In the genomic region with DNA sequence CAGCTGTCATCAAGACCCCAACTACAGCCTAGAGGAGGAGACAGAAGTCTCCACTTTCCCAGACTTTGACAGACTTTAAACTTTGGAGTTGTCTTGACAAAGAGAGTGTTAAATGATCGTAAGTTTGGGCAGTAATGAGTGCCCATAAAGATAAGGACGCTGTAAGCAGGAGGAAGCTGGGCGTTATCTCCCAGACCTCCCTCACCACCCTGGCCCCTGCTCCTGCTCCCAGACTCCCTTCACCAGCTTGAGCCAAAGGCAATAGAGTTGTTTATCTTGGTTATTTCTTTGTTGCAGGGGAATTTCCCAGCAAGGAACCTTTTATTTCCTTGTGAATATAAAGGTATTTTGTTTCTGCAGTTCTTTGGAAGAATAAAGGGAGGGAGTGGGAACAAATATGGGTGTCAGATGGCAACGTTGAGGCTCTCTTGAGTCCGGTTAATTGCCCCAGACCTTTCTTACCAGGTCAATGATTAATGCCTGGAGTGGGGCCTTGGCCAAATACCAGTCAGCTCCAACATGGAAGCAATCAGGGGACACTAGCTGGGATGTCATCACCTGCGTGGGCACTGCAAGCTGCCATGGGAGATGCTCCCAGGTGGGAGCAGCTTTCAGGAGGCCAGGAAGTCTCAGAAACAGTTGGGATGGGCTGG, we compare ENCODE assay signal across 25 cellular contexts. TPM values are rescaled to one million over a fixed set of nuclear protein-coding genes. Genes with fewer than 3 reads are reported as not detected.
DNase-seq lines count a peak whose midpoint lies in the region; ATAC-seq and TF ChIP-seq lines count a peak whose summit lies in the region.
"Had no signal": no experiment of that assay in that cellular context is flagged by ENCODE, and none has a peak within 500 bp of the region (broad histone marks: within the 10 kb centered on the region; RNA-seq: fewer than 3 reads in every experiment).

No MANE protein-coding gene starts in this region.

- no peak overlapping the region for H2BK15ac ChIP-seq in mesenchymal stem cell (ENCODE audit: low read depth, poor library complexity, severe bottlenecking)

- no peaks in the 10 kb centered on the region for H3K79me1 ChIP-seq in mesenchymal stem cell (replicated peaks; ENCODE audit: low read length, poor library complexity, severe bottlenecking)

- no peak overlapping the region for H2BK12ac ChIP-seq in mesenchymal stem cell (ENCODE audit: low read length in 2 of 2)

- H4K8ac ChIP-seq in mesenchymal stem cell (ENCODE audit: low read length) = no peak overlapping the region

- no peak overlapping the region for H3K23ac ChIP-seq in mesenchymal stem cell (ENCODE audit: low read length in 2 of 2)

- H4K91ac ChIP-seq in mesenchymal stem cell (ENCODE audit: low read length) = no peak overlapping the region

- H2BK120ac ChIP-seq in mesenchymal stem cell (ENCODE audit: low read depth, low read length) = no peak overlapping the region

- H3K9me3 ChIP-seq in right cardiac atrium (ENCODE audit: control insufficient read depth, low read length) = no peaks in the 10 kb centered on the region
- H3K9me3 ChIP-seq in colonic mucosa = no peaks in the 10 kb centered on the region
- no peaks in the 10 kb centered on the region for H3K9me3 ChIP-seq in mesenchymal stem cell (ENCODE audit: control insufficient read depth, low read length)
- H3K9me3 ChIP-seq: A549, BE2C, Caco-2, psoas muscle, SJCRH30 had no signal

- H3K4me3 ChIP-seq in right cardiac atrium (ENCODE audit: low read length) (no peak overlapping the region), colonic mucosa (peak overlapping the region; percentile 61), mesenchymal stem cell (ENCODE audit: insufficient read depth in 1 of 2, low read depth in 1 of 2, low read length in 2 of 2) (no peak overlapping the region)
- H3K4me3 ChIP-seq: A549, psoas muscle, SJCRH30 had no signal

- intact Hi-C loops in right cardiac atrium (cut with DNase I) (no loop called here), left ventricle myocardium superior (cut with micrococcal nuclease) (no loop called here), colonic mucosa (cut with DNase I) (loop anchor here (5.0 kb wide), 1 partner anchor 35 kb away; no protein-coding TSS in a partner anchor)

- no peak overlapping the region for H3K4ac ChIP-seq in mesenchymal stem cell (ENCODE audit: low read depth in 1 of 2, low read length in 2 of 2)

- ATAC-seq in right cardiac atrium (peak; percentile 39 to 41), left ventricle myocardium superior (no peak), GM19397 (IDR thresholded peaks at IDR 0.05; ENCODE audit: unreplicated experiment) (no peak)
- ATAC-seq: A549, PC-3, psoas muscle had no signal

- no peaks in the 10 kb centered on the region for H3K4me1 ChIP-seq in right cardiac atrium (ENCODE audit: control insufficient read depth, insufficient read depth, low read length)
- H3K4me1 ChIP-seq in colonic mucosa = no peaks in the 10 kb centered on the region
- H3K4me1 ChIP-seq in mesenchymal stem cell (ENCODE audit: control insufficient read depth, insufficient read depth, low read depth, low read length) = peaks cover 4% of the 10 kb centered on the region
- H3K4me1 ChIP-seq: BE2C, psoas muscle, SJCRH30 had no signal

- 27% methylated on average over 6 of the region's 6 CpGs for WGBS in right cardiac atrium
- WGBS in mesenchymal stem cell = 64% methylated on average over 3 of the region's 6 CpGs

- no peak overlapping the region for H3K14ac ChIP-seq in mesenchymal stem cell (ENCODE audit: low read length in 2 of 2)

- no peaks in the 10 kb centered on the region for H3K36me3 ChIP-seq in colonic mucosa
- H3K36me3 ChIP-seq in mesenchymal stem cell (ENCODE audit: control insufficient read depth in 1 of 2, insufficient read depth in 2 of 2, low read depth in 1 of 2, low read length in 2 of 2) = no peaks in the 10 kb centered on the region
- H3K36me3 ChIP-seq: BE2C, SJCRH30 had no signal

- no peak overlapping the region for H2AFZ ChIP-seq in mesenchymal stem cell (ENCODE audit: low read depth, low read length)

- H2BK5ac ChIP-seq in mesenchymal stem cell (ENCODE audit: low read depth, low read length, poor library complexity, severe bottlenecking) = no peak overlapping the region

- no peaks in the 10 kb centered on the region for H3K27me3 ChIP-seq in right cardiac atrium (ENCODE audit: control insufficient read depth, insufficient read depth)
- H3K27me3 ChIP-seq in colonic mucosa = no peaks in the 10 kb centered on the region
- peaks cover 7 to 70% of the 10 kb centered on the region in 2 experiments for H3K27me3 ChIP-seq in mesenchymal stem cell (ENCODE audit: control insufficient read depth in 1 of 2, insufficient read depth in 1 of 2, low read length in 2 of 2)

- peak overlapping the region; percentile 72 for H2AK5ac ChIP-seq in mesenchymal stem cell (ENCODE audit: low read length, severe bottlenecking)

- H3K9ac ChIP-seq in colonic mucosa (ENCODE audit: low read depth in 2 of 2, low read length in 2 of 2) (peak overlapping the region in 1 of 2 donors; percentile 100), mesenchymal stem cell (ENCODE audit: low read length) (no peak overlapping the region)

- no peak overlapping the region for H3K18ac ChIP-seq in mesenchymal stem cell (ENCODE audit: low read depth in 1 of 2, low read length in 2 of 2)

- TF ChIP-seq CTCF in colonic mucosa (IDR thresholded peaks at IDR 0.05) = no peak

- no peak for DNase-seq in right cardiac atrium
- DNase-seq in left ventricle myocardium superior = no peak
- DNase-seq in colonic mucosa = peak; percentile 82
- DNase-seq in mesenchymal stem cell = no peak
- DNase-seq in midbrain (lab: John Stamatoyannopoulos, UW) = no peak
- DNase-seq in DMS114 treated with DMSO at 0.1 percent for 48 hours (lab: John Stamatoyannopoulos, UW; ENCODE audit: unreplicated experiment) = no peak
- no peak for DNase-seq in activated CD4-positive, alpha-beta T cell treated with anti-CD3 and anti-CD28 coated beads for 48 hours
- DNase-seq: activated CD4-positive, alpha-beta memory T cell treated with anti-CD3 and anti-CD28 coated beads, Interleukin-2, amount 10 ng/mL, durations not matched to agents 7 days and 5 days; BE2C; IMR-90; kidney; MM.1S; NCI-H1436 treated with DMSO at 0.1 percent for 48 hours; NCI-H774; PC-3; psoas muscle; SJCRH30; stimulated activated CD4-positive, alpha-beta T cell treated with anti-CD3 and anti-CD28 coated beads, Interleukin-4, amount 100 ng/mL, for 24 hours had no signal

- H3K27ac ChIP-seq in right cardiac atrium (ENCODE audit: low read length) (no peak overlapping the region), colonic mucosa (peak overlapping the region; percentile 91), mesenchymal stem cell (ENCODE audit: low read length, poor library complexity, severe bottlenecking) (no peak overlapping the region)
- H3K27ac ChIP-seq: A549, psoas muscle, SJCRH30 had no signal

- H3K4me2 ChIP-seq in mesenchymal stem cell (ENCODE audit: low read length, poor library complexity, severe bottlenecking) = no peak overlapping the region
- H3K4me2 ChIP-seq: A549 had no signal

RNA-seq across cellular contexts. Expression of a gene that starts 4.4 kb away (rescaled TPM):
- total RNA-seq in right cardiac atrium (under 1 TPM in 3 of 4 donors, not detected in 1; 0.09 to 0.59 (median 0.17) TPM), left ventricle myocardium superior (not detected), colonic mucosa (over 10,000 TPM in 1 of 2 donors, 1,000 to 10,000 TPM in 1; 7,504 to 12,164 TPM)
- polyA plus RNA-seq in right cardiac atrium = 0.23 TPM
- polyA plus RNA-seq in mesenchymal stem cell (2013, experiment 1 of 2) = not detected
- polyA plus RNA-seq in mesenchymal stem cell (2013, experiment 2 of 2) = not detected
- total RNA-seq: activated CD4-positive, alpha-beta memory T cell treated with anti-CD3 and anti-CD28 coated beads, Interleukin-2, amount 10 ng/mL, durations not matched to agents 7 days and 5 days; Caco-2; frontal cortex; IMR-90; mononuclear cell; PC-3; SJCRH30 had no signal
- polyA plus RNA-seq: IMR-90 had no signal

RNA-seq across cellular contexts. Expression of a gene that starts 20.2 kb away (rescaled TPM):
- total RNA-seq in right cardiac atrium (1 to 10 TPM; 1.7 to 2.7 (median 2.1) TPM), left ventricle myocardium superior (6.2 TPM), colonic mucosa (1 to 10 TPM; 2.3 to 2.7 TPM)
- 0.81 TPM for polyA plus RNA-seq in right cardiac atrium
- 3.9 TPM for polyA plus RNA-seq in mesenchymal stem cell (2013, experiment 1 of 2)
- 3.5 TPM for polyA plus RNA-seq in mesenchymal stem cell (2013, experiment 2 of 2)
- total RNA-seq: Caco-2, IMR-90, SJCRH30 had no signal

RNA-seq across cellular contexts. Expression of a gene that starts 28.4 kb away (rescaled TPM):
- total RNA-seq in right cardiac atrium (not detected), left ventricle myocardium superior (not detected), colonic mucosa (1 to 10 TPM in 1 of 2 donors, under 1 TPM in 1; 0.56 to 4.5 TPM)
- not detected for polyA plus RNA-seq in right cardiac atrium
- not detected for polyA plus RNA-seq in mesenchymal stem cell (2013, experiment 1 of 2)
- not detected for polyA plus RNA-seq in mesenchymal stem cell (2013, experiment 2 of 2)
- total RNA-seq: activated CD4-positive, alpha-beta memory T cell treated with anti-CD3 and anti-CD28 coated beads, Interleukin-2, amount 10 ng/mL, durations not matched to agents 7 days and 5 days; frontal cortex; IMR-90; mononuclear cell; PC-3; psoas muscle; SJCRH30; urinary bladder had no signal
- polyA plus RNA-seq: A549, IMR-90, psoas muscle, urinary bladder had no signal

RNA-seq across cellular contexts. Expression of a gene that starts 44.6 kb away (rescaled TPM):
- total RNA-seq in right cardiac atrium = not detected
- polyA plus RNA-seq in right cardiac atrium = not detected
- total RNA-seq in left ventricle myocardium superior = not detected
- total RNA-seq in colonic mucosa = not detected
- polyA plus RNA-seq in mesenchymal stem cell (2013, experiment 1 of 2) = 1.2 TPM
- polyA plus RNA-seq in mesenchymal stem cell (2013, experiment 2 of 2) = 1.5 TPM
- total RNA-seq: activated CD4-positive, alpha-beta memory T cell treated with anti-CD3 and anti-CD28 coated beads, Interleukin-2, amount 10 ng/mL, durations not matched to agents 7 days and 5 days; Caco-2; kidney; SJCRH30; urinary bladder had no signal
- polyA plus RNA-seq: esophagus had no signal

Comparison
In these comparisons a context has a peak if more than half of its experiments do, and no peak if none do; other contexts are left out.
1. ATAC-seq: peak in right cardiac atrium (2 of 2); none in left ventricle myocardium superior (single experiment) and GM19397 (single experiment).
2. RNA of a gene that starts 4.4 kb away (total RNA-seq): 7,504 to 12,164 TPM in colonic mucosa; 0.09 to 0.59 TPM in right cardiac atrium and not detected in left ventricle myocardium superior (single experiment); every median in the first group is over 1,000 times any median in the second.